In genomic region chr1:209989525-209989924, GRCh38 we compare ENCODE assay signal across 9 cellular contexts. TPM values are rescaled to one million over a fixed set of nuclear protein-coding genes. Genes with fewer than 3 reads are reported as not detected.
DNase-seq lines count a peak whose midpoint lies in the region; ATAC-seq and TF ChIP-seq lines count a peak whose summit lies in the region.
"Had no signal": no experiment of that assay in that cellular context is flagged by ENCODE, and none has a peak within 500 bp of the region (broad histone marks: within the 10 kb centered on the region; RNA-seq: fewer than 3 reads in every experiment).

No MANE protein-coding gene starts in this region.

- peak; percentile 48 for ATAC-seq in esophagus mucosa
- ATAC-seq in stimulated activated naive CD8-positive, alpha-beta T cell treated with anti-CD3 and anti-CD28 coated beads, Interleukin-15, Interleukin-2, amounts not matched to agents 100 U/mL and 50 U/mL, for 24 hours = no peak
- no peak for ATAC-seq in GM21717 (IDR thresholded peaks at IDR 0.05; ENCODE audit: unreplicated experiment)

- TF ChIP-seq CTCF in 22Rv1 (IDR thresholded peaks at IDR 0.05) = peak; percentile 69
- no peak for TF ChIP-seq CTCF in GM10266 (IDR thresholded peaks at IDR 0.05; ENCODE audit: control insufficient read depth, insufficient read depth, low read depth, missing control alignments)

- DNase-seq in GM10266 (ENCODE audit: extremely low spot score) (peak; percentile 4), NCI-H748 treated with DMSO at 0.1 percent for 48 hours (lab: John Stamatoyannopoulos, UW) (peak; percentile 2), anterior cingulate cortex (lab: John Stamatoyannopoulos, UW) (no peak), NOMO-1 treated with DMSO at 0.1 percent for 48 hours (lab: John Stamatoyannopoulos, UW; ENCODE audit: unreplicated experiment) (no peak)
- DNase-seq in stimulated activated naive CD8-positive, alpha-beta T cell treated with anti-CD3 and anti-CD28 coated beads, Interleukin-15, Interleukin-2, amounts not matched to agents 100 U/mL and 50 U/mL, for 24 hours = no peak

- H3K27ac ChIP-seq in 22Rv1 = no peak overlapping the region
- H3K27ac ChIP-seq: neutrophil had no signal

RNA-seq across cellular contexts. Expression of gene SYT14, which starts 51.5 kb away (rescaled TPM):
- total RNA-seq in esophagus mucosa = not detected

Comparison
In these comparisons a context has a peak if more than half of its experiments do, and no peak if none do; other contexts are left out.
1. DNase-seq: peak in GM10266 (single experiment) and NCI-H748 treated with DMSO at 0.1 percent for 48 hours (single experiment); none in stimulated activated naive CD8-positive, alpha-beta T cell treated with anti-CD3 and anti-CD28 coated beads, Interleukin-15, Interleukin-2, amounts not matched to agents 100 U/mL and 50 U/mL, for 24 hours (single experiment), anterior cingulate cortex (0 of 58) and NOMO-1 treated with DMSO at 0.1 percent for 48 hours (single experiment).